Comparison of ENCODE assay signal across 19 cellular contexts in genomic region chr17:30219315-30219714, GRCh38. TPM values are rescaled to one million over a fixed set of nuclear protein-coding genes. Genes with fewer than 3 reads are reported as not detected.
A peak's percentile ranks its signal among the peaks of the same experiment; 100 is the strongest.
DNase-seq lines count a peak whose midpoint lies in the region; ATAC-seq, FAIRE-seq and TF ChIP-seq lines count a peak whose summit lies in the region.
"Had no signal": no experiment of that assay in that cellular context is flagged by ENCODE, and none has a peak within 500 bp of the region (broad histone marks: within the 10 kb centered on the region; RNA-seq: fewer than 3 reads in every experiment).

No MANE protein-coding gene starts in this region.

- CTCF ChIA-PET in HepG2 (lab: Yijun Ruan, JAX; ENCODE audit: low intra/inter-chr PET ratio, low total read pairs), result no interaction called here

- TF ChIP-seq CTCF in WERI-Rb-1 (IDR thresholded peaks at IDR 0.05; ENCODE audit: low read depth, low read length), result no peak
- no peak for TF ChIP-seq CTCF in coronary artery (IDR thresholded peaks at IDR 0.05)
- no peak for TF ChIP-seq CTCF in HepG2 (CRISPR knock-in tag; IDR thresholded peaks at IDR 0.05)

- H3K36me3 Mint-ChIP-seq in activated T-cell treated with anti-CD3 and anti-CD28 coated beads, Interleukin-2, amount 50 U/mL, for 24 hours (ENCODE audit: low read depth), result no peaks in the 10 kb centered on the region
- H3K36me3 Mint-ChIP-seq: CD4-positive, alpha-beta memory T cell had no signal

- no TSS peak for BruUV-seq in HepG2 (replicated peaks; lab: Mats Ljungman, UMichigan)

- H3K79me2 ChIP-seq in HepG2 (ENCODE audit: insufficient read depth, low read length), result no peaks in the 10 kb centered on the region

- no peaks in the 10 kb centered on the region for H3K9me3 Mint-ChIP-seq in activated T-cell treated with anti-CD3 and anti-CD28 coated beads, Interleukin-2, amount 50 U/mL, for 24 hours
- H3K9me3 Mint-ChIP-seq: CD4-positive, alpha-beta memory T cell; GM23338 had no signal

- no peaks in the 10 kb centered on the region for H3K27me3 Mint-ChIP-seq in activated T-cell treated with anti-CD3 and anti-CD28 coated beads, Interleukin-2, amount 50 U/mL, for 24 hours

- H3K4me2 ChIP-seq in HepG2 (ENCODE audit: low read depth, low read length), result peak overlapping the region; percentile 56
- H3K4me2 ChIP-seq: GM23338 had no signal

- TF ChIP-seq POLR2A in HepG2 (IDR thresholded peaks at IDR 0.05; ENCODE audit: insufficient read depth in 1 of 2, low read depth in 2 of 2, low read length in 2 of 2), result no peak

- no peaks in the 10 kb centered on the region for H4K20me1 ChIP-seq in HepG2 (ENCODE audit: insufficient read depth, low read length)

- WGBS in HepG2 (ENCODE audit: low lambda C conversion rate), result 85% methylated on average over 3 of the region's 4 CpGs

- no peak overlapping the region for H2AFZ ChIP-seq in HepG2 (ENCODE audit: low read length)
- H2AFZ ChIP-seq: GM23338 had no signal

- no peak overlapping the region for H3K9ac ChIP-seq in HepG2 (ENCODE audit: insufficient read depth, low read depth, low read length)

- H3K9me3 ChIP-seq in WERI-Rb-1 (ENCODE audit: severe bottlenecking), result no peaks in the 10 kb centered on the region
- no peaks in the 10 kb centered on the region for H3K9me3 ChIP-seq in HepG2 (ENCODE audit: low read length)

- no peak for FAIRE-seq in HepG2 (lab: Jason Lieb, UNC)
- FAIRE-seq: G401.6, GM19239 had no signal

- H3K4me1 ChIP-seq in HepG2 (ENCODE audit: insufficient read depth, low read length), result peaks cover 57% of the 10 kb centered on the region

- H3K36me3 ChIP-seq in WERI-Rb-1 (no peaks in the 10 kb centered on the region), HepG2 (replicated peaks in 1 of 2; ENCODE audit: control insufficient read depth in 1 of 2, insufficient read depth in 2 of 2, low read length in 2 of 2) (peaks cover 0 to 2% of the 10 kb centered on the region in 2 experiments; a peak in 1 of 5 replicates)

- intact Hi-C loops in HepG2 (cut with micrococcal nuclease; ENCODE audit: unreplicated experiment), result no loop called here

- POLR2A ChIA-PET in HepG2 (lab: Yijun Ruan, JAX), result interaction anchor here (1.1 kb wide), 1 partner anchor 13 kb away, joined by 3 read pairs; no protein-coding TSS in a partner anchor

- TF ChIP-seq RAD21 in HepG2 (CRISPR knock-in tag; IDR thresholded peaks at IDR 0.05), result no peak

- H3K4me3 Mint-ChIP-seq in activated T-cell treated with anti-CD3 and anti-CD28 coated beads, Interleukin-2, amount 50 U/mL, for 24 hours, result no peak overlapping the region
- H3K4me3 Mint-ChIP-seq: CD4-positive, alpha-beta memory T cell; GM23338; H9 had no signal

- H3K4me1 Mint-ChIP-seq in activated T-cell treated with anti-CD3 and anti-CD28 coated beads, Interleukin-2, amount 50 U/mL, for 24 hours (ENCODE audit: low read depth), result no peaks in the 10 kb centered on the region
- H3K4me1 Mint-ChIP-seq: CD4-positive, alpha-beta memory T cell had no signal

- H3K27ac Mint-ChIP-seq in activated T-cell treated with anti-CD3 and anti-CD28 coated beads, Interleukin-2, amount 50 U/mL, for 24 hours, result no peak overlapping the region
- H3K27ac Mint-ChIP-seq: CD4-positive, alpha-beta memory T cell; GM23338; H9 had no signal

- no peak for DNase-seq in WERI-Rb-1
- peak; percentile 17 for DNase-seq in coronary artery (ENCODE audit: low spot score)
- no peak for DNase-seq in HepG2 (ENCODE audit: low spot score)
- no peak for DNase-seq in activated T-cell treated with anti-CD3 and anti-CD28 coated beads, Interleukin-2, amount 50 U/mL, for 24 hours
- DNase-seq: C1 segment of cervical spinal cord; CD4-positive, alpha-beta memory T cell; COR-L47; DMS153; DND-41; H9 had no signal

- ATAC-seq in HepG2 (no peak), GM19324 (IDR thresholded peaks at IDR 0.05; ENCODE audit: low FRiP score, unreplicated experiment) (no peak), HG02759 (IDR thresholded peaks at IDR 0.05; ENCODE audit: unreplicated experiment) (no peak)
- ATAC-seq: HCT116 had no signal

- H3K4me3 ChIP-seq in WERI-Rb-1 (ENCODE audit: low read depth, low read length), result peak overlapping the region; percentile 25; the same call in 1 of the 2 replicates
- no peak overlapping the region for H3K4me3 ChIP-seq in coronary artery
- no peak overlapping the region; a peak in 1 of 6 replicates for H3K4me3 ChIP-seq in HepG2 (replicated peaks in 1 of 3; ENCODE audit: insufficient read depth in 1 of 3, low read depth in 2 of 3, low read length in 3 of 3)
- H3K4me3 ChIP-seq: GM23338 had no signal

- H3K27ac ChIP-seq in WERI-Rb-1 (no peak overlapping the region), coronary artery (no peak overlapping the region), HepG2 (ENCODE audit: extremely low read length, insufficient read depth, low read length) (peak overlapping the region; percentile 50)

- no peak for TF ChIP-seq EP300 in HepG2 (IDR thresholded peaks at IDR 0.05; ENCODE audit: low read depth in 2 of 2, low read length in 2 of 2)
- no peak for TF ChIP-seq EP300 in HepG2 (CRISPR knock-in tag; IDR thresholded peaks at IDR 0.05; ENCODE audit: borderline replicate concordance)

- in situ Hi-C loops in HepG2 (cut with HindIII; ENCODE audit: extremely low pct_ligation_motif_present, low pct_unique_long_range_greater_than_20kb), result no loop called here

- H3K27me3 ChIP-seq in WERI-Rb-1 (ENCODE audit: insufficient read depth, low read depth, severe bottlenecking), result no peaks in the 10 kb centered on the region
- no peaks in the 10 kb centered on the region for H3K27me3 ChIP-seq in HepG2 (ENCODE audit: control insufficient read depth in 1 of 2, insufficient read depth in 2 of 2, low read length in 2 of 2)

TF ChIP-seq in HepG2, 621 proteins besides CTCF, POLR2A, EP300 and RAD21:
- TF ChIP-seq SUZ12 (IDR thresholded peaks at IDR 0.05; ENCODE audit: low read depth, low read length) (no peak), MATR3 (CRISPR knock-in tag; IDR thresholded peaks at IDR 0.05) (no peak), TFDP1 (CRISPR knock-in tag; IDR thresholded peaks at IDR 0.05; ENCODE audit: borderline replicate concordance) (no peak), ZNF749 (CRISPR knock-in tag; IDR thresholded peaks at IDR 0.05; ENCODE audit: borderline replicate concordance) (no peak), IKZF5 (CRISPR knock-in tag; IDR thresholded peaks at IDR 0.05) (no peak), MXI1 (IDR thresholded peaks at IDR 0.05; ENCODE audit: borderline replicate concordance, low read depth, low read length) (no peak), HOMEZ (CRISPR knock-in tag; IDR thresholded peaks at IDR 0.05; ENCODE audit: low read depth) (no peak)

RNA-seq across cellular contexts. Expression of gene SLC6A4, which starts 16.2 kb away (rescaled TPM):
- 5.6 and 7.6 TPM in 2 replicates for total RNA-seq in HepG2 (2016; rRNA removed; fragmentation: Illumina TruSeq; extraction: Trizol)
- total RNA-seq in HepG2 (2016; cell fraction: cytosol; rRNA removed; fragmentation: Illumina TruSeq; extraction: Trizol; ENCODE audit: low read depth), result 1.9 and 2.0 TPM in 2 replicates
- total RNA-seq in HepG2 (2016; cell fraction: insoluble cytoplasmic fraction; rRNA removed; fragmentation: Illumina TruSeq; extraction: Trizol), result 5.7 and 7.3 TPM in 2 replicates
- total RNA-seq in HepG2 (2016; cell fraction: membrane; rRNA removed; fragmentation: Illumina TruSeq; extraction: Trizol), result 4.1 and 5.6 TPM in 2 replicates
- total RNA-seq in HepG2 (2016; cell fraction: nucleus; rRNA removed; fragmentation: Illumina TruSeq; extraction: Trizol), result 6.7 and 7.0 TPM in 2 replicates
- polyA plus RNA-seq in HepG2 (2011; rRNA removed), result 20.3 and 21.9 TPM in 2 replicates
- polyA plus RNA-seq in HepG2 (2011; cell fraction: cytosol; rRNA removed), result 15.7 and 20.0 TPM in 2 replicates
- polyA plus RNA-seq in HepG2 (2011; cell fraction: nucleus; rRNA removed), result 8.1 and 11.6 TPM in 2 replicates
- 15.5 and 28.1 TPM in 2 replicates for polyA plus RNA-seq in HepG2 (2012)
- 1.6 and 2.3 TPM in 2 replicates for polyA plus RNA-seq in HepG2 (2016; cell fraction: cytosol; fragmentation: Illumina TruSeq; extraction: Trizol; ENCODE audit: low read depth)
- polyA plus RNA-seq in HepG2 (2016; cell fraction: insoluble cytoplasmic fraction; fragmentation: Illumina TruSeq; extraction: Trizol; ENCODE audit: low read depth), result 5.2 and 5.3 TPM in 2 replicates
- 3.7 and 4.6 TPM in 2 replicates for polyA plus RNA-seq in HepG2 (2016; cell fraction: membrane; fragmentation: Illumina TruSeq; extraction: Trizol; ENCODE audit: low read depth)
- polyA plus RNA-seq in HepG2 (2016; cell fraction: nucleus; fragmentation: Illumina TruSeq; extraction: Trizol; ENCODE audit: insufficient read depth, low read depth), result 9.8 and 10.4 TPM in 2 replicates
- polyA minus RNA-seq in HepG2 (2011; rRNA and poly(A)+ RNA removed; ENCODE audit: low replicate concordance), result 24.8 TPM in 1 of 2 replicates, not detected in the other
- polyA minus RNA-seq in HepG2 (2011; cell fraction: cytosol; rRNA and poly(A)+ RNA removed), result 7.6 and 9.2 TPM in 2 replicates
- polyA minus RNA-seq in HepG2 (2011; cell fraction: nucleus; rRNA and poly(A)+ RNA removed), result 9.4 and 13.8 TPM in 2 replicates
- total RNA-seq: A673; CD4-positive, alpha-beta memory T cell; H4 had no signal
- polyA plus RNA-seq: BJ; CD4-positive, alpha-beta memory T cell had no signal
